ENCODE assay signal across 9 cellular contexts in the genomic region with DNA sequence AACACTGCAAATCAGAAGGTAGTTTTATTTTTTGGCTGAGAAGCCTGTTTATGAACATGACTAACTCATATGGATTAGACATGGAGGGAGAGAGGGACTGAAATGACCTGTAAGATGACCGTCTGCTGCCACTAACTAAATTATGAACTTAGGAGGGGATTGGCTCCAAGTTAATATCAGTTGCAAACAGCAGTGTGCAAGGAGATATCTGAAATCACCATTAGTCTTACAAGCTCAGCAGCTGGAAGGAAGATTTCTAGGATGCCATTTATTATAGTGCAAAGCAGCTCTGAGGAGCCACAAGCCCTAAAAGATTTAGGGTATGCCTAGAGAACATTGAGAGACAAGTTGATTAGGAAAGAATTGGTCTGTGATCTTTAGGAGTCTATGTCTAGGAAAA.
"Had no signal": no experiment of that assay in that cellular context is flagged by ENCODE, and none has a peak within 500 bp of the region (broad histone marks: within the 10 kb centered on the region; RNA-seq: fewer than 3 reads in every experiment).

No MANE protein-coding gene starts in this region.

- H2AFZ ChIP-seq: GM23248 had no signal

- H3K9me3 ChIP-seq: HAP-1 had no signal

- H3K9ac ChIP-seq: GM23248 had no signal

- H3K4me1 ChIP-seq: HAP-1 had no signal

- DNase-seq: GM23248, GOT3, H7, HFFc6 had no signal

- H3K4me1 Mint-ChIP-seq: IgD-negative memory B cell had no signal

- H3K27ac ChIP-seq: GM23248, HL-60 had no signal

- H3K27ac Mint-ChIP-seq: HFFc6, IgD-negative memory B cell had no signal

- H3K4me3 ChIP-seq: GM23248, HAP-1 had no signal

- H3K9me3 Mint-ChIP-seq: HFFc6 had no signal

- H3K36me3 ChIP-seq: HAP-1 had no signal

- H3K4me3 Mint-ChIP-seq: HFFc6, IgD-negative memory B cell had no signal

- ATAC-seq: HCT116, HepG2 had no signal
